In the genomic region with DNA sequence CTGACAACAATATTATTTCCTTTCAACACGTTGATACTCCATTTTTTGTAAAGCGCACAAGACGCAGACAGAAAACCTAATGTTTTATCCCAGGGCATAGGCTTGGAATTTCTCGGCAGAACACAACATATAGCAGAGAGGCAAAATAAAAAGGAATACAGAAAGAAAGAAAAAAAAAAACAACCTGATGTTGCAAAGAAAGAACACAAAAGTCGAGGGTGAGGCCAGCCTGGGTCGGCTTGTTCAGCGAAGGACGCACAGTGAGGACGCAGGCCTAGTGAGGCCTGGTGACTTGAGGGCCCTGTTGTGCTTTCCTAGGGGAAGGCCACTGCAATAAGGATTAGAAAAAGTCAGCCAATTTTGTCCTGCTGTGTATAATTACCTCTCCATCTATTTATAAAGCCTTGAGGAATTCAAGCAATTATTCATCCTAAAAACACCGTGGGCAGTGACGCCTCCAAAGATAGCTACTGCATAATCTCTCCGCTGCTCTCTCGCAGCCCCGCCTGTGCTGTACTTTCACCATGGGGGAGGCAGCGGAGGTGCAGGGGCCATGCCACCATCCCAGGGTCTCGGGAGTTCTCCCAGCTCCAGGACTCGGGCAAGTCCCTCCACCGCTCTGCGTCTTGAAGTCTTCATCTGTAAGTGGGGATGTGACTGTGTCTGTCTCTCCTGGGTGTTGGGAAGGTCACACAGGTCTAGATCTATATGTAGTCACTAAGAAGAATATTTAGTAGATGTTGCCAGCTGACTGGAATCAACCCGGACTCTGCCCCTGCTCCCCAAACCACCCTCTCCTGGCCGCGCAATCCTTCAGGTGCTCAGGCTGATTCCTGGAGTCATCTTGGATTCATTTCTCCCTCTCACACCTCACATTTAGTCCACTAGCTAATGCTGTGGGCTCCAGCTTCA, we compare ENCODE assay signal across 1 cellular context.
TF ChIP-seq lines count a peak whose summit lies in the region.

No MANE protein-coding gene starts in this region.

TF ChIP-seq in HEK293, 187 proteins besides CTCF, POLR2A, EP300 and RAD21 (continued from another document):
- TF ChIP-seq, protein P1, sequence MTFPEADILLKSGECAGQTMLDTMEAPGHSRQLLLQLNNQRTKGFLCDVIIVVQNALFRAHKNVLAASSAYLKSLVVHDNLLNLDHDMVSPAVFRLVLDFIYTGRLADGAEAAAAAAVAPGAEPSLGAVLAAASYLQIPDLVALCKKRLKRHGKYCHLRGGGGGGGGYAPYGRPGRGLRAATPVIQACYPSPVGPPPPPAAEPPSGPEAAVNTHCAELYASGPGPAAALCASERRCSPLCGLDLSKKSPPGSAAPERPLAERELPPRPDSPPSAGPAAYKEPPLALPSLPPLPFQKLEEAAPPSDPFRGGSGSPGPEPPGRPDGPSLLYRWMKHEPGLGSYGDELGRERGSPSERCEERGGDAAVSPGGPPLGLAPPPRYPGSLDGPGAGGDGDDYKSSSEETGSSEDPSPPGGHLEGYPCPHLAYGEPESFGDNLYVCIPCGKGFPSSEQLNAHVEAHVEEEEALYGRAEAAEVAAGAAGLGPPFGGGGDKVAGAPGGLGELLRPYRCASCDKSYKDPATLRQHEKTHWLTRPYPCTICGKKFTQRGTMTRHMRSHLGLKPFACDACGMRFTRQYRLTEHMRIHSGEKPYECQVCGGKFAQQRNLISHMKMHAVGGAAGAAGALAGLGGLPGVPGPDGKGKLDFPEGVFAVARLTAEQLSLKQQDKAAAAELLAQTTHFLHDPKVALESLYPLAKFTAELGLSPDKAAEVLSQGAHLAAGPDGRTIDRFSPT (tag by site-specific recombination; IDR thresholded peaks at IDR 0.05), result no peak
- TF ChIP-seq, protein P2, sequence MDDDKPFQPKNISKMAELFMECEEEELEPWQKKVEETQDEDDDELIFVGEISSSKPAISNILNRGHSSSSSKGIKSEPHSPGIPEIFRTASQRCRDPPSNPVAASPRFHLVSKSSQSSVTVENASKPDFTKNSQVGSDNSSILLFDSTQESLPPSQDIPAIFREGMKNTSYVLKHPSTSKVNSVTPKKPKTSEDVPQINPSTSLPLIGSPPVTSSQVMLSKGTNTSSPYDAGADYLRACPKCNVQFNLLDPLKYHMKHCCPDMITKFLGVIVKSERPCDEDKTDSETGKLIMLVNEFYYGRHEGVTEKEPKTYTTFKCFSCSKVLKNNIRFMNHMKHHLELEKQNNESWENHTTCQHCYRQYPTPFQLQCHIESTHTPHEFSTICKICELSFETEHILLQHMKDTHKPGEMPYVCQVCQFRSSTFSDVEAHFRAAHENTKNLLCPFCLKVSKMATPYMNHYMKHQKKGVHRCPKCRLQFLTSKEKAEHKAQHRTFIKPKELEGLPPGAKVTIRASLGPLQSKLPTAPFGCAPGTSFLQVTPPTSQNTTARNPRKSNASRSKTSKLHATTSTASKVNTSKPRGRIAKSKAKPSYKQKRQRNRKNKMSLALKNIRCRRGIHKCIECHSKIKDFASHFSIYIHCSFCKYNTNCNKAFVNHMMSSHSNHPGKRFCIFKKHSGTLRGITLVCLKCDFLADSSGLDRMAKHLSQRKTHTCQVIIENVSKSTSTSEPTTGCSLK (tag by site-specific recombination; IDR thresholded peaks at IDR 0.05), result no peak
- TF ChIP-seq ZNF394 (tag by site-specific recombination; IDR thresholded peaks at IDR 0.05; ENCODE audit: borderline replicate concordance) (no peak), ZNF704 (tag by site-specific recombination; IDR thresholded peaks at IDR 0.05) (no peak), ZBTB17 (tag by site-specific recombination; IDR thresholded peaks at IDR 0.05) (no peak), EGR2 (tag by site-specific recombination; IDR thresholded peaks at IDR 0.05; ENCODE audit: low read depth) (peak; percentile 72; the same call in 1 of the 2 replicates), SALL2 (tag by site-specific recombination; IDR thresholded peaks at IDR 0.05; ENCODE audit: borderline replicate concordance) (no peak), ZNF266 (tag by site-specific recombination; IDR thresholded peaks at IDR 0.05; ENCODE audit: low read depth) (no peak), ZNF10 (tag by site-specific recombination; IDR thresholded peaks at IDR 0.05) (no peak), ZNF571 (tag by site-specific recombination; IDR thresholded peaks at IDR 0.05) (no peak), KLF8 (tag by site-specific recombination; IDR thresholded peaks at IDR 0.05) (no peak), FEZF1 (tag by site-specific recombination; IDR thresholded peaks at IDR 0.05) (peak; percentile 82), ZBTB10 (tag by site-specific recombination; IDR thresholded peaks at IDR 0.05) (no peak), ZIC2 (tag by site-specific recombination; IDR thresholded peaks at IDR 0.05) (peak; percentile 58; the same call in 1 of the 2 replicates), ZNF302 (tag by site-specific recombination; IDR thresholded peaks at IDR 0.05; ENCODE audit: low read depth) (no peak), ZNF311 (tag by site-specific recombination; IDR thresholded peaks at IDR 0.05; ENCODE audit: borderline replicate concordance) (no peak), REPIN1 (tag by site-specific recombination; IDR thresholded peaks at IDR 0.05; ENCODE audit: low read depth) (no peak), SP7 (tag by site-specific recombination; IDR thresholded peaks at IDR 0.05) (peak; percentile 39; the same call in 1 of the 2 replicates)
